ENCODE assay signal across 8 cellular contexts in genomic region chr6:108914235-108915022, GRCh38.
DNase-seq lines count a peak whose midpoint lies in the region; ATAC-seq, FAIRE-seq and TF ChIP-seq lines count a peak whose summit lies in the region.

No MANE protein-coding gene starts in this region.

- dilution Hi-C loops in endothelial cell of umbilical vein (cut with MboI; ENCODE audit: extremely low pct_ligation_motif_present, low sequenced_read_pairs), result no loop called here

- TF ChIP-seq CTCF in 22Rv1 (IDR thresholded peaks at IDR 0.05) (peak; percentile 84), GM13976 (IDR thresholded peaks at IDR 0.05; ENCODE audit: borderline replicate concordance, control extremely low read depth, extremely low read depth, insufficient read depth, missing control alignments) (peak; percentile 45), endothelial cell of umbilical vein (IDR thresholded peaks at IDR 0.05; ENCODE audit: extremely low read depth in 1 of 2, insufficient read depth in 1 of 2, low read depth in 1 of 2, low read length in 2 of 2) (peak; percentile 40 to 46)

- CTCF ChIA-PET in endothelial cell of umbilical vein (lab: Charles Lee), result interaction anchor here (0.7 to 4.2 kb wide), 15 partner anchors 8 to 66 kb away, joined by 3 to 20 read pairs (median 3); partner anchors contain the start of gene ARMC2

- no peaks in the 10 kb centered on the region for H3K79me2 ChIP-seq in endothelial cell of umbilical vein (ENCODE audit: control insufficient read depth, insufficient read depth, low read length)

- H3K27ac ChIP-seq in 22Rv1, result no peak overlapping the region
- no peak overlapping the region for H3K27ac ChIP-seq in endothelial cell of umbilical vein (ENCODE audit: insufficient read depth, low read depth, low read length)

- peak; percentile 41 for DNase-seq in GM13976 (ENCODE audit: low spot score)
- DNase-seq in T-helper 9 cell, result peak; percentile 25
- DNase-seq in endothelial cell of umbilical vein (ENCODE audit: low read depth, low spot score), result no peak
- DNase-seq in pons (ENCODE audit: low spot score), result peak; percentile 22
- no peak for DNase-seq in GOT3 (lab: John Stamatoyannopoulos, UW)
- no peak for DNase-seq in NCI-H345 treated with DMSO at 0.1 percent for 48 hours (lab: John Stamatoyannopoulos, UW; ENCODE audit: unreplicated experiment)

- POLR2A ChIA-PET in endothelial cell of umbilical vein (lab: Charles Lee), result no interaction called here

- no peak overlapping the region for H3K4me3 ChIP-seq in endothelial cell of umbilical vein (replicated peaks in 1 of 3; ENCODE audit: insufficient read depth in 1 of 3, low read depth in 1 of 3, low read length in 3 of 3)

- no peaks in the 10 kb centered on the region for H3K9me1 ChIP-seq in endothelial cell of umbilical vein (replicated peaks; ENCODE audit: control insufficient read depth, extremely low read depth, insufficient read depth, low read length)

- H3K9ac ChIP-seq in endothelial cell of umbilical vein (replicated peaks; ENCODE audit: extremely low read depth, insufficient read depth, low read length), result no peak overlapping the region

- ATAC-seq in GM19452 (IDR thresholded peaks at IDR 0.05; ENCODE audit: unreplicated experiment), result no peak

- no peaks in the 10 kb centered on the region for H3K9me3 ChIP-seq in endothelial cell of umbilical vein (replicated peaks; ENCODE audit: control insufficient read depth, insufficient read depth, low read length)

- no peak overlapping the region for H2AFZ ChIP-seq in endothelial cell of umbilical vein (ENCODE audit: low read depth, low read length)

- H3K36me3 ChIP-seq in endothelial cell of umbilical vein (ENCODE audit: control insufficient read depth in 2 of 2, extremely low read depth in 1 of 2, insufficient read depth in 2 of 2, low read length in 2 of 2), result no peaks in the 10 kb centered on the region

- in situ Hi-C loops in GM13976 (cut with MboI; ENCODE audit: low sequenced_read_pairs, unreplicated experiment), result no loop called here

- H4K20me1 ChIP-seq in endothelial cell of umbilical vein (replicated peaks; ENCODE audit: control insufficient read depth, extremely low read depth, insufficient read depth, low read length), result no peaks in the 10 kb centered on the region

- TF ChIP-seq POLR2A in endothelial cell of umbilical vein (IDR thresholded peaks at IDR 0.05; ENCODE audit: low read depth, low read length), result no peak

- H3K4me2 ChIP-seq in endothelial cell of umbilical vein (ENCODE audit: insufficient read depth, low read length), result no peak overlapping the region

- no peak for FAIRE-seq in endothelial cell of umbilical vein (lab: Jason Lieb, UNC)

- no TSS peak for BruUV-seq in endothelial cell of umbilical vein (replicated peaks; lab: Mats Ljungman, UMichigan)

- H3K4me1 ChIP-seq in endothelial cell of umbilical vein (ENCODE audit: control insufficient read depth, extremely low read depth, insufficient read depth, low read length), result no peaks in the 10 kb centered on the region

- intact Hi-C loops in endothelial cell of umbilical vein (cut with micrococcal nuclease), result loop anchor here (1.0 kb wide), 1 partner anchor 9 kb away; no protein-coding TSS in a partner anchor

- H3K27me3 ChIP-seq in endothelial cell of umbilical vein (ENCODE audit: control insufficient read depth in 2 of 2, insufficient read depth in 2 of 2, low read length in 2 of 2), result no peaks in the 10 kb centered on the region

TF ChIP-seq in endothelial cell of umbilical vein, 7 proteins besides CTCF, POLR2A, EP300 and RAD21:
- no peak for TF ChIP-seq GATA2 (IDR thresholded peaks at IDR 0.05; ENCODE audit: insufficient read depth, insufficient read length, low read depth, low read length)
- TF ChIP-seq MYC (IDR thresholded peaks at IDR 0.05; ENCODE audit: low read depth, low read length), result no peak
- no peak for TF ChIP-seq EZH2 (IDR thresholded peaks at IDR 0.05; ENCODE audit: borderline replicate concordance, low read depth, low read length, severe bottlenecking)
- TF ChIP-seq FOS (IDR thresholded peaks at IDR 0.05; ENCODE audit: borderline replicate concordance, insufficient read depth, low read length), result no peak
- TF ChIP-seq, protein P1, sequence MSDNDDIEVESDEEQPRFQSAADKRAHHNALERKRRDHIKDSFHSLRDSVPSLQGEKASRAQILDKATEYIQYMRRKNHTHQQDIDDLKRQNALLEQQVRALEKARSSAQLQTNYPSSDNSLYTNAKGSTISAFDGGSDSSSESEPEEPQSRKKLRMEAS (IDR thresholded peaks at IDR 0.05; ENCODE audit: insufficient read depth, insufficient read length), result no peak
- TF ChIP-seq JUN (IDR thresholded peaks at IDR 0.05; ENCODE audit: borderline replicate concordance, insufficient read depth, insufficient read length, low read depth), result no peak
- TF ChIP-seq POLR2AphosphoS5 (IDR thresholded peaks at IDR 0.05; ENCODE audit: insufficient read depth, low read depth, low read length), result no peak

Comparison
In these comparisons a context has a peak if more than half of its experiments do, and no peak if none do; other contexts are left out.
1. DNase-seq: peak in GM13976 (single experiment), T-helper 9 cell (single experiment) and pons (single experiment); none in endothelial cell of umbilical vein (single experiment), GOT3 (single experiment) and NCI-H345 treated with DMSO at 0.1 percent for 48 hours (single experiment).
2. Peak in every context shown above with its lines, with median percentiles within 50 percentile points of each other: CTCF ChIP-seq.